ENCODE assay signal across 7 cellular contexts in the genomic region with DNA sequence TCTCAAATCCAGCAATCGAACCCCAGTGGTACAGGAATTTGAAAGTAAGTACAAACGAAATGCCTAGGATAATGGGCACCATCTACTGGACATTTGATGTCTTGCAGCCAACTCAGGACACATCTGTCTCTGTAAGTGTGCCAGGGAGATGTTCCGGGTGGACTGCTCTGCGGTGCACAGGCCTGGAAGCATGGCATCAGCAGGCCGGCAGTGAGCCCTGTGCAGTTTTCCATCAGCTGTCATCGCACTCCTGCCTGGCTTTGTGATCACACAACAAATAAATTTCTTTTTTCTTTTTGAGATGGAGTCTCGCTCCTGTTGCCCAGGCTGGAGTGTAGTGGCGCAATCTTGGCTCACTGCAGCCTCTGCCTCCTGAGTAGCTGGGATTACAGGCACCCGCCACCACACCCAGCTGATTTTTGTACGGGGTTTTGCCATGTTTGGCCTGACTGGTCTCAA.
DNase-seq lines count a peak whose midpoint lies in the region; TF ChIP-seq lines count a peak whose summit lies in the region.

No MANE protein-coding gene starts in this region.

- DNase-seq in GF-D8 (lab: John Stamatoyannopoulos, UW) (peak; percentile 77), HCEC 1CT (peak; percentile 57), NCI-H2171 (lab: John Stamatoyannopoulos, UW) (peak; percentile 31), epidermal melanocyte (ENCODE audit: insufficient read length, low spot score) (peak; percentile 37), mesothelial cell of epicardium (ENCODE audit: low spot score in 2 of 2, unreplicated experiment in 2 of 2) (no peak), stomach (peak; percentile 55)
- DNase-seq in activated CD4-positive, alpha-beta T cell treated with anti-CD3 and anti-CD28 coated beads, Interleukin-2, amount 10 ng/mL, durations not matched to agents 7 days and 5 days: peak; percentile 58

- intact Hi-C loops in stomach (cut with DNase I; ENCODE audit: low total_unique reads): loop anchor here (5.0 kb wide), 2 partner anchors 88 to 208 kb away; no protein-coding TSS in a partner anchor

- no peaks in the 10 kb centered on the region for H3K27me3 ChIP-seq in stomach

- TF ChIP-seq CTCF in mesothelial cell of epicardium (IDR thresholded peaks at IDR 0.05; ENCODE audit: unreplicated experiment): peak; percentile 66
- peak in 5 of 7 experiments; percentile 75 to 87 (median 77) for TF ChIP-seq CTCF in stomach (IDR thresholded peaks at IDR 0.05)

- peaks cover 0 to 14% (median 4%) of the 10 kb centered on the region in 4 donors for H3K4me1 ChIP-seq in stomach

- peaks cover 7% of the 10 kb centered on the region for H3K36me3 Mint-ChIP-seq in activated CD4-positive, alpha-beta T cell treated with anti-CD3 and anti-CD28 coated beads, Interleukin-2, amount 10 ng/mL, durations not matched to agents 7 days and 5 days (ENCODE audit: low read depth)
- H3K36me3 Mint-ChIP-seq in mesothelial cell of epicardium: peaks cover 39% of the 10 kb centered on the region

- H3K9me3 Mint-ChIP-seq in activated CD4-positive, alpha-beta T cell treated with anti-CD3 and anti-CD28 coated beads, Interleukin-2, amount 10 ng/mL, durations not matched to agents 7 days and 5 days: no peaks in the 10 kb centered on the region
- H3K9me3 Mint-ChIP-seq in mesothelial cell of epicardium: peaks cover 36% of the 10 kb centered on the region

- H3K36me3 ChIP-seq in stomach: peaks cover 0 to 28% (median 15%) of the 10 kb centered on the region in 4 donors

- peaks cover 18% of the 10 kb centered on the region for H3K4me1 Mint-ChIP-seq in activated CD4-positive, alpha-beta T cell treated with anti-CD3 and anti-CD28 coated beads, Interleukin-2, amount 10 ng/mL, durations not matched to agents 7 days and 5 days
- no peaks in the 10 kb centered on the region for H3K4me1 Mint-ChIP-seq in mesothelial cell of epicardium

- no peak overlapping the region for H3K27ac Mint-ChIP-seq in activated CD4-positive, alpha-beta T cell treated with anti-CD3 and anti-CD28 coated beads, Interleukin-2, amount 10 ng/mL, durations not matched to agents 7 days and 5 days
- H3K27ac Mint-ChIP-seq in mesothelial cell of epicardium: no peak overlapping the region

- CTCF ChIA-PET in activated CD4-positive, alpha-beta T cell treated with anti-CD3 and anti-CD28 coated beads, Interleukin-2, amount 10 ng/mL, durations not matched to agents 7 days and 5 days (lab: Charles Lee): interaction anchor here (0.9 to 1.6 kb wide), 5 partner anchors 13 to 89 kb away, joined by 3 to 6 read pairs (median 3); no protein-coding TSS in a partner anchor

- H3K4me3 Mint-ChIP-seq in activated CD4-positive, alpha-beta T cell treated with anti-CD3 and anti-CD28 coated beads, Interleukin-2, amount 10 ng/mL, durations not matched to agents 7 days and 5 days: no peak overlapping the region
- H3K4me3 Mint-ChIP-seq in mesothelial cell of epicardium: no peak overlapping the region

- no peak for TF ChIP-seq POLR2A in stomach (IDR thresholded peaks at IDR 0.05)

- H3K9me3 ChIP-seq in stomach: no peaks in the 10 kb centered on the region

- no peak overlapping the region for H3K4me3 ChIP-seq in stomach

- H3K27me3 Mint-ChIP-seq in activated CD4-positive, alpha-beta T cell treated with anti-CD3 and anti-CD28 coated beads, Interleukin-2, amount 10 ng/mL, durations not matched to agents 7 days and 5 days: no peaks in the 10 kb centered on the region
- H3K27me3 Mint-ChIP-seq in mesothelial cell of epicardium (ENCODE audit: low read depth): no peaks in the 10 kb centered on the region

- TF ChIP-seq EP300 in stomach (IDR thresholded peaks at IDR 0.05): no peak

- POLR2A ChIA-PET in activated CD4-positive, alpha-beta T cell treated with anti-CD3 and anti-CD28 coated beads, Interleukin-2, amount 10 ng/mL, durations not matched to agents 7 days and 5 days (lab: Charles Lee): no interaction called here

- peak overlapping the region in 3 of 5 donors; percentile 18 to 66 (median 54) for H3K27ac ChIP-seq in stomach

- WGBS in stomach, 5 donors: 37 to 52% (median 48%) methylated on average over 7 to 10 of the region's 10 CpGs

Comparison
In these comparisons a context has a peak if more than half of its experiments do, and no peak if none do; other contexts are left out.
1. DNase-seq: peak in GF-D8 (single experiment), HCEC 1CT (single experiment), NCI-H2171 (single experiment), activated CD4-positive, alpha-beta T cell treated with anti-CD3 and anti-CD28 coated beads, Interleukin-2, amount 10 ng/mL, durations not matched to agents 7 days and 5 days (single experiment), epidermal melanocyte (single experiment) and stomach (single experiment); none in mesothelial cell of epicardium (0 of 2).